1 cellular context compared by ENCODE assay signal in genomic region chr9:33297455-33297854, GRCh38.
TF ChIP-seq lines count a peak whose summit lies in the region.

No MANE protein-coding gene starts in this region.

TF ChIP-seq in GM12878, 131 proteins besides CTCF, POLR2A, EP300 and RAD21 (continues in another document):
- no peak for TF ChIP-seq LARP7 (IDR thresholded peaks at IDR 0.05)
- TF ChIP-seq HCFC1 (IDR thresholded peaks at IDR 0.05; ENCODE audit: low read length), result no peak
- TF ChIP-seq TCF12 (IDR thresholded peaks at IDR 0.05; ENCODE audit: low read depth, low read length), result peak; percentile 74
- no peak for TF ChIP-seq ZNF592 (IDR thresholded peaks at IDR 0.05)
- TF ChIP-seq ATF2 (IDR thresholded peaks at IDR 0.05; ENCODE audit: low read length), result peak; percentile 47; the same call in 1 of the 2 replicates
- peak; percentile 71 to 76 for TF ChIP-seq BHLHE40 (IDR thresholded peaks at IDR 0.05; ENCODE audit: borderline replicate concordance in 1 of 2, low read depth in 2 of 2, low read length in 1 of 2)
- TF ChIP-seq SP1 (IDR thresholded peaks at IDR 0.05; ENCODE audit: low read depth, low read length), result peak; percentile 8
- TF ChIP-seq SKIL (IDR thresholded peaks at IDR 0.05; ENCODE audit: low read depth, poor library complexity, severe bottlenecking), result peak; percentile 58
- peak; percentile 62; the same call in 1 of the 2 replicates for TF ChIP-seq IKZF1 (conservative IDR thresholded peaks at IDR 0.05)
- peak in 1 of 2 experiments; percentile 88; a peak in 2 of 4 replicates for TF ChIP-seq SRF (IDR thresholded peaks at IDR 0.05; ENCODE audit: low read depth in 2 of 2, low read length in 2 of 2)
- no peak for TF ChIP-seq ZBTB40 (IDR thresholded peaks at IDR 0.05; ENCODE audit: borderline replicate concordance)
- peak; percentile 59; the same call in 1 of the 2 replicates for TF ChIP-seq SIN3A (IDR thresholded peaks at IDR 0.05; ENCODE audit: low read depth, low read length)
- TF ChIP-seq HDAC2 (IDR thresholded peaks at IDR 0.05), result no peak
- TF ChIP-seq RELA (IDR thresholded peaks at IDR 0.05; ENCODE audit: borderline replicate concordance, partially characterized antibody), result no peak
- TF ChIP-seq USF2 (IDR thresholded peaks at IDR 0.05; ENCODE audit: borderline replicate concordance, low read depth, low read length), result peak; percentile 37; the same call in 1 of the 2 replicates
- no peak for TF ChIP-seq POU2F2 (IDR thresholded peaks at IDR 0.05; ENCODE audit: borderline replicate concordance, low read depth, low read length)
- no peak for TF ChIP-seq SUZ12 (IDR thresholded peaks at IDR 0.05; ENCODE audit: unreplicated experiment)
- no peak for TF ChIP-seq HSF1 (IDR thresholded peaks at IDR 0.05; ENCODE audit: low read depth, low read length)
- 0 out of 2 replicates have a peak, but pooled peaks have one; percentile 9 for TF ChIP-seq IRF4 (IDR thresholded peaks at IDR 0.05; ENCODE audit: low read depth, low read length)
- 0 out of 2 replicates have a peak, but pooled peaks have one; percentile 41 for TF ChIP-seq PML (IDR thresholded peaks at IDR 0.05; ENCODE audit: low read length)
- TF ChIP-seq SPI1 (IDR thresholded peaks at IDR 0.05; ENCODE audit: borderline replicate concordance, insufficient read depth, low read depth, low read length), result peak; percentile 91
- TF ChIP-seq YY1 (IDR thresholded peaks at IDR 0.05; ENCODE audit: low read depth, low read length), result 0 out of 2 replicates have a peak, but pooled peaks have one; percentile 24
- TF ChIP-seq ATF3 (IDR thresholded peaks at IDR 0.05; ENCODE audit: borderline replicate concordance, extremely low read depth, low read depth, low read length), result no peak
- TF ChIP-seq NFXL1 (IDR thresholded peaks at IDR 0.05; ENCODE audit: borderline replicate concordance), result no peak
- TF ChIP-seq MXI1 (IDR thresholded peaks at IDR 0.05; ENCODE audit: low read depth, low read length), result peak; percentile 93
- TF ChIP-seq CEBPB (IDR thresholded peaks at IDR 0.05; ENCODE audit: borderline replicate concordance in 1 of 2, low read depth in 2 of 2, low read length in 2 of 2), result no peak
- TF ChIP-seq MAX (IDR thresholded peaks at IDR 0.05; ENCODE audit: low read depth, low read length), result peak; percentile 83
- TF ChIP-seq YBX1 (IDR thresholded peaks at IDR 0.05), result no peak
- TF ChIP-seq SMAD5 (IDR thresholded peaks at IDR 0.05; ENCODE audit: low read depth), result no peak
- 0 out of 2 replicates have a peak, but pooled peaks have one; percentile 21 for TF ChIP-seq MEF2A (IDR thresholded peaks at IDR 0.05; ENCODE audit: insufficient read depth, low read depth, low read length)
- no peak for TF ChIP-seq STAT1 (conservative IDR thresholded peaks at IDR 0.05)
- TF ChIP-seq PAX5 (IDR thresholded peaks at IDR 0.05; ENCODE audit: borderline replicate concordance, low read depth, low read length), result peak; percentile 17; the same call in 1 of the 2 replicates
- TF ChIP-seq ZBTB33 (IDR thresholded peaks at IDR 0.05), result no peak
- no peak for TF ChIP-seq SIX5 (IDR thresholded peaks at IDR 0.05; ENCODE audit: low read depth, low read length, severe bottlenecking)
- peak; percentile 20; the same call in 1 of the 2 replicates for TF ChIP-seq CREM (IDR thresholded peaks at IDR 0.05; ENCODE audit: low read depth)
- no peak for TF ChIP-seq HDAC6 (IDR thresholded peaks at IDR 0.05; ENCODE audit: unreplicated experiment)
- no peak for TF ChIP-seq NR2F1 (conservative IDR thresholded peaks at IDR 0.05)
- no peak for TF ChIP-seq EZH2 (IDR thresholded peaks at IDR 0.05; ENCODE audit: borderline replicate concordance, control insufficient read depth, low read depth, low read length)
- peak; percentile 82 for TF ChIP-seq SMAD1 (IDR thresholded peaks at IDR 0.05; ENCODE audit: low read depth, partially characterized antibody)
- TF ChIP-seq USF1 (IDR thresholded peaks at IDR 0.05; ENCODE audit: borderline replicate concordance, extremely low read length, insufficient read depth, low read depth, low read length), result peak; percentile 60
- peak; percentile 85; the same call in 1 of the 2 replicates for TF ChIP-seq TCF3 (IDR thresholded peaks at IDR 0.05; ENCODE audit: borderline replicate concordance, insufficient read depth, low read depth, low read length)
